Comparison of ENCODE assay signal across 9 cellular contexts in genomic region chr11:13140873-13141655, GRCh38.
A peak's percentile ranks its signal among the peaks of the same experiment; 100 is the strongest.
DNase-seq lines count a peak whose midpoint lies in the region; ATAC-seq and TF ChIP-seq lines count a peak whose summit lies in the region.
"Had no signal": no experiment of that assay in that cellular context is flagged by ENCODE, and none has a peak within 500 bp of the region (broad histone marks: within the 10 kb centered on the region; RNA-seq: fewer than 3 reads in every experiment).

No MANE protein-coding gene starts in this region.

- no peaks in the 10 kb centered on the region for H3K9me3 ChIP-seq in lower lobe of right lung

- intact Hi-C loops in lower lobe of right lung (cut with DNase I) (loop anchor here (10.0 kb wide), 1 partner anchor 176 kb away; no protein-coding TSS in a partner anchor), left cardiac atrium (cut with DNase I) (no loop called here)

- H3K4me3 Mint-ChIP-seq in stimulated activated naive CD8-positive, alpha-beta T cell treated with anti-CD3 and anti-CD28 coated beads, Interleukin-15, amount 100 ng/mL, for 72 hours, result no peak overlapping the region

- H3K27me3 ChIP-seq in lower lobe of right lung (ENCODE audit: low read depth), result no peaks in the 10 kb centered on the region

- DNase-seq in AG08395 (ENCODE audit: low spot score) (peak; percentile 10), T1000 (lab: John Stamatoyannopoulos, UW) (peak; percentile 40), lower lobe of right lung (peak; percentile 53), left cardiac atrium (no peak)
- no peak for DNase-seq in stimulated activated naive CD8-positive, alpha-beta T cell treated with anti-CD3 and anti-CD28 coated beads, Interleukin-15, amount 100 ng/mL, for 72 hours
- DNase-seq in NK-92 treated with Interleukin-12 subunit alpha and Interleukin-12 subunit beta, amount 100 ng/mL, for 24 hours (lab: John Stamatoyannopoulos, UW), result no peak
- no peak for DNase-seq in activated CD4-positive, CD25-positive, alpha-beta regulatory T cell (lab: John Stamatoyannopoulos, UW)
- DNase-seq: NCI-H1694 had no signal

- H3K9me3 Mint-ChIP-seq in stimulated activated naive CD8-positive, alpha-beta T cell treated with anti-CD3 and anti-CD28 coated beads, Interleukin-15, amount 100 ng/mL, for 72 hours, result peaks cover 0 to 5% of the 10 kb centered on the region in 2 donors

- H3K4me1 ChIP-seq in lower lobe of right lung, result peaks cover 10% of the 10 kb centered on the region

- peak overlapping the region; percentile 56 for H3K27ac ChIP-seq in lower lobe of right lung

- H3K27ac Mint-ChIP-seq in stimulated activated naive CD8-positive, alpha-beta T cell treated with anti-CD3 and anti-CD28 coated beads, Interleukin-15, amount 100 ng/mL, for 72 hours, result no peak overlapping the region

- no peaks in the 10 kb centered on the region for H3K36me3 ChIP-seq in lower lobe of right lung

- no peaks in the 10 kb centered on the region for H3K4me1 Mint-ChIP-seq in stimulated activated naive CD8-positive, alpha-beta T cell treated with anti-CD3 and anti-CD28 coated beads, Interleukin-15, amount 100 ng/mL, for 72 hours

- TF ChIP-seq CTCF in lower lobe of right lung (IDR thresholded peaks at IDR 0.05), result no peak

- H3K27me3 Mint-ChIP-seq in stimulated activated naive CD8-positive, alpha-beta T cell treated with anti-CD3 and anti-CD28 coated beads, Interleukin-15, amount 100 ng/mL, for 72 hours, result peaks cover 44% of the 10 kb centered on the region

- ATAC-seq in HG02588 (IDR thresholded peaks at IDR 0.05; ENCODE audit: unreplicated experiment) (peak; percentile 10), lower lobe of right lung (peak; percentile 11 to 20), left cardiac atrium (no peak)
- no peak for ATAC-seq in stimulated activated naive CD8-positive, alpha-beta T cell treated with anti-CD3 and anti-CD28 coated beads, Interleukin-15, amount 100 ng/mL, for 72 hours

- no peak overlapping the region for H3K4me3 ChIP-seq in lower lobe of right lung

Comparison
In these comparisons a context has a peak if more than half of its experiments do, and no peak if none do; other contexts are left out.
1. DNase-seq: peak in AG08395 (single experiment), T1000 (single experiment) and lower lobe of right lung (single experiment); none in stimulated activated naive CD8-positive, alpha-beta T cell treated with anti-CD3 and anti-CD28 coated beads, Interleukin-15, amount 100 ng/mL, for 72 hours (0 of 2), left cardiac atrium (single experiment), NK-92 treated with Interleukin-12 subunit alpha and Interleukin-12 subunit beta, amount 100 ng/mL, for 24 hours (single experiment) and activated CD4-positive, CD25-positive, alpha-beta regulatory T cell (0 of 4).
2. ATAC-seq: peak in HG02588 (single experiment) and lower lobe of right lung (2 of 2); none in stimulated activated naive CD8-positive, alpha-beta T cell treated with anti-CD3 and anti-CD28 coated beads, Interleukin-15, amount 100 ng/mL, for 72 hours (single experiment) and left cardiac atrium (0 of 2).